Comparison of ENCODE assay signal across 8 cellular contexts in the genomic region with DNA sequence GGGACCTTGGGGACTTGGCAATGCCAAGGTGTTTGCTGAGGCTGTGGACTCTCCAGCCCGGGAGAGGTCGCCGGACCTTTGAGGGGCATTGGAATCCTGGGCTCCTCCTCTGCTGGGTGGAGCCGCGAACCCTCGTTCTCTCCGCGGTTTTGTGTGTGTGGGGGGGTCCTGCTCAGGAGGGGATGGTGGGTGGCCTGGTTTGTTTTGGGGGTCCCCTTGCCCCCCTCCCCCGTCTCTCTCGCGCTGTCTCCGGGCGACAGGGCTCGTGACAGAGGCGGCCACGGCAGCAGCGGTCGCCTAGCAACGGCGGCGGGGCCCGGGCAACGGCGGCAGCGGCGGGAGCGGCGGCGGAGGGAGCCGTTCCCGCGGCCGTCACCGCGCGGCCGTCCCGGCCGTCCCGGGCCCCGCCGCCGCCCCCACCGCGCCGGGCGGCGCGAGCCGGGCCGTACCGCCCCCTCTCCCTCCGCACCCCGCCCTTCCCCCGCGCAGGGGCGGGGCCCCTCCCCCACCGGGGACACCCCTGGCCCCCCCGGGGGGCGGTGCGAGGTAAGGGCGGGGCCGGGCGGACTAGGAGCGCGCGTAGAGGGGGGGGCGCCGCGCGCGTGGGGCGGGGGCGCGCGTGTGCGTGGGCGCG. TPM values are rescaled to one million over a fixed set of nuclear protein-coding genes. Genes with fewer than 3 reads are reported as not detected.
A peak's percentile ranks its signal among the peaks of the same experiment; 100 is the strongest.
DNase-seq lines count a peak whose midpoint lies in the region; ATAC-seq and TF ChIP-seq lines count a peak whose summit lies in the region.

No MANE protein-coding gene starts in this region.

- no peak for TF ChIP-seq CTCF in CD4-positive, alpha-beta T cell (IDR thresholded peaks at IDR 0.05)

- peak in 8 of 10 experiments; percentile 47 to 73 (median 56) for DNase-seq in CD4-positive, alpha-beta T cell
- peak; percentile 58 for DNase-seq in activated CD4-positive, alpha-beta T cell treated with anti-CD3 and anti-CD28 coated beads, Interleukin-2, amount 50 U/mL, for 1 hour
- peak; percentile 59 for DNase-seq in effector CD8-positive, alpha-beta T cell (lab: John Stamatoyannopoulos, UW)
- peak; percentile 45 for DNase-seq in stimulated activated naive CD4-positive, alpha-beta T cell treated with Interleukin-2 at 50 U/mL for 16 hours (lab: John Stamatoyannopoulos, UW)

- CTCF ChIA-PET in CD4-positive, alpha-beta T cell (lab: Charles Lee): interaction anchor here (0.7 to 0.9 kb wide), 2 partner anchors 17 to 37 kb away, joined by 3 to 4 read pairs; a partner anchor contains a TSS

- POLR2A ChIA-PET in CD4-positive, alpha-beta T cell (lab: Charles Lee): interaction anchor here (0.6 to 4.5 kb wide), 3 partner anchors 10 to 156 kb away, joined by 3 to 60 read pairs (median 7); a partner anchor contains a TSS

- H3K4me1 Mint-ChIP-seq in CD4-positive, alpha-beta T cell (ENCODE audit: low read depth): peaks cover 83% of the 10 kb centered on the region

- H3K4me3 ChIP-seq in HUES6 (ENCODE audit: low read depth, low read length) (peak overlapping the region; percentile 79), mesodermal cell (ENCODE audit: extremely low read depth, insufficient read depth, low read length, poor library complexity, severe bottlenecking) (peak overlapping the region; percentile 48)

- H3K36me3 Mint-ChIP-seq in CD4-positive, alpha-beta T cell (ENCODE audit: low read depth): peaks cover 7% of the 10 kb centered on the region

- peak; percentile 3 for ATAC-seq in CD4-positive, alpha-beta T cell (ENCODE audit: poor library complexity)
- ATAC-seq in GM19455 (IDR thresholded peaks at IDR 0.05; ENCODE audit: unreplicated experiment): no peak
- ATAC-seq in GM18502 (IDR thresholded peaks at IDR 0.05; ENCODE audit: poor library complexity, unreplicated experiment): no peak

- 1 to 3% methylated on average over 13 to 20 of the region's 79 CpGs for WGBS in mesodermal cell (ENCODE audit: insufficient coverage in 2 of 2), 2 experiments

- no peaks in the 10 kb centered on the region for H3K9me3 Mint-ChIP-seq in CD4-positive, alpha-beta T cell

- H3K4me1 ChIP-seq in HUES6 (ENCODE audit: control insufficient read depth, insufficient read depth, low read length): peaks cover 60% of the 10 kb centered on the region
- H3K4me1 ChIP-seq in mesodermal cell (ENCODE audit: control insufficient read depth, insufficient read depth, low read length, poor library complexity, severe bottlenecking): peaks cover 48% of the 10 kb centered on the region

- H3K4me3 Mint-ChIP-seq in CD4-positive, alpha-beta T cell: peak overlapping the region; percentile 94

- no peaks in the 10 kb centered on the region for H3K9me3 ChIP-seq in CD4-positive, alpha-beta T cell (ENCODE audit: control insufficient read depth, low read length)
- H3K9me3 ChIP-seq in HUES6 (ENCODE audit: control insufficient read depth, insufficient read depth, low read depth, low read length): no peaks in the 10 kb centered on the region
- H3K9me3 ChIP-seq in mesodermal cell (ENCODE audit: control insufficient read depth, low read length): no peaks in the 10 kb centered on the region

- H3K36me3 ChIP-seq in HUES6 (ENCODE audit: control insufficient read depth, insufficient read depth, low read length) (peaks cover 23% of the 10 kb centered on the region; the same call in 1 of the 2 replicates), mesodermal cell (ENCODE audit: control insufficient read depth, insufficient read depth, low read length) (peaks cover 17% of the 10 kb centered on the region)

- H3K9ac ChIP-seq in HUES6 (ENCODE audit: low read length): peak overlapping the region; percentile 49

- no peaks in the 10 kb centered on the region for H3K27me3 ChIP-seq in CD4-positive, alpha-beta T cell (ENCODE audit: control insufficient read depth, insufficient read depth, low read length)
- no peaks in the 10 kb centered on the region for H3K27me3 ChIP-seq in HUES6 (ENCODE audit: control insufficient read depth, insufficient read depth, low read length)

- H3K27me3 Mint-ChIP-seq in CD4-positive, alpha-beta T cell: no peaks in the 10 kb centered on the region

- H3K27ac ChIP-seq in CD4-positive, alpha-beta T cell (ENCODE audit: low read depth, low read length): peak overlapping the region; percentile 79
- H3K27ac ChIP-seq in HUES6 (ENCODE audit: low read depth, low read length): no peak overlapping the region
- no peak overlapping the region for H3K27ac ChIP-seq in mesodermal cell (ENCODE audit: low read depth, low read length, severe bottlenecking)

- intact Hi-C loops in CD4-positive, alpha-beta T cell (cut with DNase I, micrococcal nuclease): loop anchor here (1.0 to 5.0 kb wide), 6 partner anchors 9 to 155 kb away; a partner anchor contains a TSS

- peak overlapping the region; percentile 99 for H3K27ac Mint-ChIP-seq in CD4-positive, alpha-beta T cell

RNA-seq across cellular contexts. Expression of a gene that starts 7.8 kb away (rescaled TPM):
- 10 to 100 TPM; 62.4 to 63.8 TPM for total RNA-seq in CD4-positive, alpha-beta T cell
- polyA plus RNA-seq in mesodermal cell (2013, experiment 1 of 2): 54.9 TPM
- polyA plus RNA-seq in mesodermal cell (2013, experiment 2 of 2): 47.5 TPM

RNA-seq across cellular contexts. Expression of a gene that starts 9.8 kb away (rescaled TPM):
- total RNA-seq in CD4-positive, alpha-beta T cell: 100 to 1,000 TPM; 176 to 185 TPM
- 253 TPM for polyA plus RNA-seq in mesodermal cell (2013, experiment 1 of 2)
- 196 TPM for polyA plus RNA-seq in mesodermal cell (2013, experiment 2 of 2)

RNA-seq across cellular contexts. Expression of a gene that starts 16.9 kb away (rescaled TPM):
- 100 to 1,000 TPM; 545 to 557 TPM for total RNA-seq in CD4-positive, alpha-beta T cell
- 71.3 TPM for polyA plus RNA-seq in mesodermal cell (2013, experiment 1 of 2)
- 60.7 TPM for polyA plus RNA-seq in mesodermal cell (2013, experiment 2 of 2)

RNA-seq across cellular contexts. Expression of a gene that starts 26.7 kb away (rescaled TPM):
- 1 to 10 TPM; 5.5 to 5.7 TPM for total RNA-seq in CD4-positive, alpha-beta T cell
- polyA plus RNA-seq in mesodermal cell (2013, experiment 1 of 2): 13.0 TPM
- polyA plus RNA-seq in mesodermal cell (2013, experiment 2 of 2): 10.3 TPM

RNA-seq across cellular contexts. Expression of a gene that starts 36.1 kb away (rescaled TPM):
- total RNA-seq in CD4-positive, alpha-beta T cell: 1 to 10 TPM; 1.2 to 1.6 TPM
- 63.4 TPM for polyA plus RNA-seq in mesodermal cell (2013, experiment 1 of 2)
- 59.8 TPM for polyA plus RNA-seq in mesodermal cell (2013, experiment 2 of 2)
